1 cellular context compared by ENCODE assay signal in the genomic region with DNA sequence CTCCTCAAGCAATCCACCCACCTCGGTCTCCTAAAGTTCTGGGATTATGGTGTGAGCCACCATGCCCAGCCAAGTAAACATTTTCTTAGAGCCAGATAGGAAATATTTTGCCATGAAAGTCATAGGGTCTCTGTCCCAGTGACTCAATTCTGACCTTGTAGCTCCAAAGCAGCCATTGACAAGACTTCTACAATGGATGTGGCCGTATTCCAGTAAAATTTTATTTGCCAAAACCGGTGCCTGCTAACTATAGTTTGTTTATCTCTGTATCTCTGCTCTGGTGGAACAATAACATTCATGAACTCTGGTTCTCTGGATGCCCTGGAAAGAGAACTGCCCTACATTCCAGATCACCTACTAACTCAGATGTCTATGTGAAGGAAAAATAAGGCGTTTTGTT.
TF ChIP-seq lines count a peak whose summit lies in the region.

No MANE protein-coding gene starts in this region.

TF ChIP-seq in H1, 55 proteins besides CTCF, POLR2A, EP300 and RAD21:
- TF ChIP-seq PHF8 (conservative IDR thresholded peaks at IDR 0.05; ENCODE audit: low read depth, low read length) (no peak), POU5F1 (IDR thresholded peaks at IDR 0.05; ENCODE audit: low read depth, low read length) (no peak), YY1 (IDR thresholded peaks at IDR 0.05; ENCODE audit: low read depth, low read length) (no peak), KDM1A (IDR thresholded peaks at IDR 0.05; ENCODE audit: borderline replicate concordance, low read length) (no peak), SIRT6 (IDR thresholded peaks at IDR 0.05; ENCODE audit: low read length) (no peak), HDAC2 (IDR thresholded peaks at IDR 0.05; ENCODE audit: borderline replicate concordance in 1 of 2, low read depth in 2 of 2, low read length in 2 of 2) (no peak), JUN (IDR thresholded peaks at IDR 0.05; ENCODE audit: low read depth, low read length) (no peak), RXRA (IDR thresholded peaks at IDR 0.05; ENCODE audit: insufficient read depth, low read depth, low read length) (no peak), SUZ12 (IDR thresholded peaks at IDR 0.05; ENCODE audit: low read length) (no peak), BRCA1 (IDR thresholded peaks at IDR 0.05; ENCODE audit: low read depth, low read length) (no peak), RFX5 (IDR thresholded peaks at IDR 0.05; ENCODE audit: borderline replicate concordance, low read depth, low read length) (no peak), BCL11A (IDR thresholded peaks at IDR 0.05; ENCODE audit: low read depth in 2 of 2, low read length in 2 of 2) (no peak), FOSL1 (IDR thresholded peaks at IDR 0.05; ENCODE audit: insufficient read depth, low read depth, low read length) (no peak), RNF2 (IDR thresholded peaks at IDR 0.05; ENCODE audit: borderline replicate concordance, low read depth, low read length, missing control alignments, poor library complexity, severe bottlenecking) (no peak), EGR1 (IDR thresholded peaks at IDR 0.05; ENCODE audit: borderline replicate concordance, low read depth, low read length) (no peak), NANOG (IDR thresholded peaks at IDR 0.05; ENCODE audit: insufficient read depth, low read depth, low read length, poor library complexity, severe bottlenecking) (no peak)
